Comparison of ENCODE assay signal across 1 cellular context in the genomic region with DNA sequence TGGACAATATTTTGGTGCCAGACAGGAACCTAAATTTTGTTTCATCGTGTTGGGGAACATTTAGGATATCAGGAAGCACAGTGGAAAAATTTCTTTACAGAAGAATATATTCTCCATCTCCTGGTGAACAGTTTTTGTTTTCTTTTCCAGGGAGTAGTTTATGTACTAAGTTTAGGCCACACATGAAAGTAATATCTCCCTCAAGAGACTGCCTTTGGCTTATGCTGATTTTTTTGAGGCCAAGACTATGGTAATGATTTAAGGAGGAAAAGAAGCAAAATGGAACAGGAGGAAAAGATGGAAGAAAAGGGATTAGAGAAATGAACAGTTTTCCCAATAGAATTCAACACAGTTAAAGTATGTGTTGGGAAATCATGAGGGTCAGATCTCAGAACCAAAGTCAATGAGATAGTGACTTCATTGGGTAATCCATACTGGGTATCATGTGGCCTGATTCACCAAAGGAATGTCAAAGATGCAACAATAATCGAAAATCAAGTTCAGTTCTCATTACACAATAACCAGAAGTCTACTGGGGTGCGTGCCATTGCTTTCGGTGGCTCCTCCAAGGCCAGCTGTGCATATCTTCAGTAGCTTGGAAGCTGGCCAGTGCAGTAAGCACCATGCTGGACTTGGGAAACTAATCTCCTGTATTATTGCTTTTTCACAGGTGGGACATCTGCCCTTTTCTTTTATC.
TF ChIP-seq lines count a peak whose summit lies in the region.

No MANE protein-coding gene starts in this region.

TF ChIP-seq in H1, 55 proteins besides CTCF, POLR2A, EP300 and RAD21:
- no peak for TF ChIP-seq MAFK (IDR thresholded peaks at IDR 0.05; ENCODE audit: low read depth, low read length)
- no peak for TF ChIP-seq JUN (IDR thresholded peaks at IDR 0.05; ENCODE audit: low read depth, low read length)
- TF ChIP-seq ZNF274 (IDR thresholded peaks at IDR 0.05; ENCODE audit: borderline replicate concordance, extremely low read depth, low read length) = no peak
- TF ChIP-seq SP2 (IDR thresholded peaks at IDR 0.05; ENCODE audit: low read length) = no peak
- no peak for TF ChIP-seq TBP (IDR thresholded peaks at IDR 0.05; ENCODE audit: low read depth, low read length)
- TF ChIP-seq EZH2 (IDR thresholded peaks at IDR 0.05; ENCODE audit: low read depth, low read length, severe bottlenecking) = no peak
- no peak for TF ChIP-seq TAF1 (IDR thresholded peaks at IDR 0.05; ENCODE audit: low read depth, low read length)
- TF ChIP-seq BCL11A (IDR thresholded peaks at IDR 0.05; ENCODE audit: low read depth in 2 of 2, low read length in 2 of 2) = no peak
- TF ChIP-seq SP4 (IDR thresholded peaks at IDR 0.05; ENCODE audit: low read length) = no peak
- TF ChIP-seq RFX5 (IDR thresholded peaks at IDR 0.05; ENCODE audit: borderline replicate concordance, low read depth, low read length) = no peak
- TF ChIP-seq SIX5 (IDR thresholded peaks at IDR 0.05; ENCODE audit: low read depth, low read length) = no peak
- TF ChIP-seq TCF12 (IDR thresholded peaks at IDR 0.05; ENCODE audit: low read depth, low read length) = no peak
- TF ChIP-seq HDAC6 (IDR thresholded peaks at IDR 0.05; ENCODE audit: low read depth, low read length) = no peak
- TF ChIP-seq, protein P1, sequence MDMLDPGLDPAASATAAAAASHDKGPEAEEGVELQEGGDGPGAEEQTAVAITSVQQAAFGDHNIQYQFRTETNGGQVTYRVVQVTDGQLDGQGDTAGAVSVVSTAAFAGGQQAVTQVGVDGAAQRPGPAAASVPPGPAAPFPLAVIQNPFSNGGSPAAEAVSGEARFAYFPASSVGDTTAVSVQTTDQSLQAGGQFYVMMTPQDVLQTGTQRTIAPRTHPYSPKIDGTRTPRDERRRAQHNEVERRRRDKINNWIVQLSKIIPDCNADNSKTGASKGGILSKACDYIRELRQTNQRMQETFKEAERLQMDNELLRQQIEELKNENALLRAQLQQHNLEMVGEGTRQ (IDR thresholded peaks at IDR 0.05; ENCODE audit: low read length) = no peak
- TF ChIP-seq TEAD4 (IDR thresholded peaks at IDR 0.05; ENCODE audit: low read depth, low read length) = no peak
- no peak for TF ChIP-seq EGR1 (IDR thresholded peaks at IDR 0.05; ENCODE audit: borderline replicate concordance, low read depth, low read length)
- TF ChIP-seq GTF2F1 (IDR thresholded peaks at IDR 0.05; ENCODE audit: borderline replicate concordance, low read depth, low read length) = no peak
- no peak for TF ChIP-seq SIRT6 (IDR thresholded peaks at IDR 0.05; ENCODE audit: low read length)
- no peak for TF ChIP-seq BRCA1 (IDR thresholded peaks at IDR 0.05; ENCODE audit: low read depth, low read length)
- no peak for TF ChIP-seq GABPA (IDR thresholded peaks at IDR 0.05; ENCODE audit: borderline replicate concordance, insufficient read depth, low read length)
